ENCODE assay signal across 1 cellular context in the genomic region with DNA sequence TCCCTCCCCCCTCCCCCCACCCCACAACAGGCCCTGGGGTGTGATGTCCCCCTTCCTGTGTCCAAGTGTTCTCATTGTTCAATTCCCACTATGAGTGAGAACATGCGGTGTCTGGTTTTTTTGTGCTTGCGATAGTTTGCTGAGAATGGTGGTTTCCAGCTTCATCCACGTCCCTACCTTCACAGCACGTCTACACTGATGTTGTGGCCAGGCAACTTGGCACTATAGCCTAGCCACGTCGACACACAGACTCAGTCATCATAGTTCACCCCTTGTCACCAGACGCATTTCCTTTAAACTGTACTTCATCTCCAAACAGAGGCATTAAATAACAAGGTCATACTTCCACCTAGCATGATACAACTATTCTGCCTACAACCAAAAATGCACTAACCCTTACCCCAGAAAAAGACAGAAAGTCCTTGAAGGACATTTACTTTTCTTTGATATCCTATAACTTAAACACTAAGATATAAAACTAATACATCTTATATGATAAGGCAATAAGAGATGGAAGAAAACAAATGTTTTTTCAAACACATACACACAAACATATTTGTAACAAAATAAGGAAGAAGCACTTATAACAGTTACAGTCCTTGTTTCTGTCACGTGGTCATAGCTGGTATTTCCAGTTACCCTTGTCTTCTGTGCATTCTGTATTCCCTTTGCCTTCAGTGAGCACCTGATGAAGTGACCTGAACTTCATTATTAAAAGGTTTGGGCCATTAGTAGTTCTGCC.
TF ChIP-seq lines count a peak whose summit lies in the region.

No MANE protein-coding gene starts in this region.

TF ChIP-seq in WTC11, 78 proteins besides CTCF, POLR2A, EP300 and RAD21 (continued from another document):
- TF ChIP-seq PRDM15 (CRISPR knock-in tag; IDR thresholded peaks at IDR 0.05) (no peak), HMGA2 (CRISPR knock-in tag; IDR thresholded peaks at IDR 0.05) (no peak), ESRRA (CRISPR knock-in tag; IDR thresholded peaks at IDR 0.05; ENCODE audit: borderline replicate concordance) (no peak), ZNF416 (CRISPR knock-in tag; IDR thresholded peaks at IDR 0.05) (no peak), AFF4 (CRISPR knock-in tag; IDR thresholded peaks at IDR 0.05; ENCODE audit: borderline replicate concordance) (no peak), ATF1 (CRISPR knock-in tag; IDR thresholded peaks at IDR 0.05) (no peak), ZNF512 (CRISPR knock-in tag; IDR thresholded peaks at IDR 0.05; ENCODE audit: borderline replicate concordance) (no peak), ELF4 (CRISPR knock-in tag; IDR thresholded peaks at IDR 0.05; ENCODE audit: low read depth) (no peak), NR1H2 (CRISPR knock-in tag; IDR thresholded peaks at IDR 0.05) (no peak), IRF1 (CRISPR knock-in tag; IDR thresholded peaks at IDR 0.05) (no peak)
- TF ChIP-seq, protein P1, sequence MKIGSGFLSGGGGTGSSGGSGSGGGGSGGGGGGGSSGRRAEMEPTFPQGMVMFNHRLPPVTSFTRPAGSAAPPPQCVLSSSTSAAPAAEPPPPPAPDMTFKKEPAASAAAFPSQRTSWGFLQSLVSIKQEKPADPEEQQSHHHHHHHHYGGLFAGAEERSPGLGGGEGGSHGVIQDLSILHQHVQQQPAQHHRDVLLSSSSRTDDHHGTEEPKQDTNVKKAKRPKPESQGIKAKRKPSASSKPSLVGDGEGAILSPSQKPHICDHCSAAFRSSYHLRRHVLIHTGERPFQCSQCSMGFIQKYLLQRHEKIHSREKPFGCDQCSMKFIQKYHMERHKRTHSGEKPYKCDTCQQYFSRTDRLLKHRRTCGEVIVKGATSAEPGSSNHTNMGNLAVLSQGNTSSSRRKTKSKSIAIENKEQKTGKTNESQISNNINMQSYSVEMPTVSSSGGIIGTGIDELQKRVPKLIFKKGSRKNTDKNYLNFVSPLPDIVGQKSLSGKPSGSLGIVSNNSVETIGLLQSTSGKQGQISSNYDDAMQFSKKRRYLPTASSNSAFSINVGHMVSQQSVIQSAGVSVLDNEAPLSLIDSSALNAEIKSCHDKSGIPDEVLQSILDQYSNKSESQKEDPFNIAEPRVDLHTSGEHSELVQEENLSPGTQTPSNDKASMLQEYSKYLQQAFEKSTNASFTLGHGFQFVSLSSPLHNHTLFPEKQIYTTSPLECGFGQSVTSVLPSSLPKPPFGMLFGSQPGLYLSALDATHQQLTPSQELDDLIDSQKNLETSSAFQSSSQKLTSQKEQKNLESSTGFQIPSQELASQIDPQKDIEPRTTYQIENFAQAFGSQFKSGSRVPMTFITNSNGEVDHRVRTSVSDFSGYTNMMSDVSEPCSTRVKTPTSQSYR (CRISPR knock-in tag; IDR thresholded peaks at IDR 0.05), result no peak
- TF ChIP-seq, protein P2, sequence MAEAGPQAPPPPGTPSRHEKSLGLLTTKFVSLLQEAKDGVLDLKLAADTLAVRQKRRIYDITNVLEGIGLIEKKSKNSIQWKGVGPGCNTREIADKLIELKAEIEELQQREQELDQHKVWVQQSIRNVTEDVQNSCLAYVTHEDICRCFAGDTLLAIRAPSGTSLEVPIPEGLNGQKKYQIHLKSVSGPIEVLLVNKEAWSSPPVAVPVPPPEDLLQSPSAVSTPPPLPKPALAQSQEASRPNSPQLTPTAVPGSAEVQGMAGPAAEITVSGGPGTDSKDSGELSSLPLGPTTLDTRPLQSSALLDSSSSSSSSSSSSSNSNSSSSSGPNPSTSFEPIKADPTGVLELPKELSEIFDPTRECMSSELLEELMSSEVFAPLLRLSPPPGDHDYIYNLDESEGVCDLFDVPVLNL (CRISPR knock-in tag; IDR thresholded peaks at IDR 0.05; ENCODE audit: borderline replicate concordance, low read depth), result no peak
- TF ChIP-seq, protein P3, sequence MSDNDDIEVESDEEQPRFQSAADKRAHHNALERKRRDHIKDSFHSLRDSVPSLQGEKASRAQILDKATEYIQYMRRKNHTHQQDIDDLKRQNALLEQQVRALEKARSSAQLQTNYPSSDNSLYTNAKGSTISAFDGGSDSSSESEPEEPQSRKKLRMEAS (CRISPR knock-in tag; IDR thresholded peaks at IDR 0.05), result no peak
